In the genomic region with DNA sequence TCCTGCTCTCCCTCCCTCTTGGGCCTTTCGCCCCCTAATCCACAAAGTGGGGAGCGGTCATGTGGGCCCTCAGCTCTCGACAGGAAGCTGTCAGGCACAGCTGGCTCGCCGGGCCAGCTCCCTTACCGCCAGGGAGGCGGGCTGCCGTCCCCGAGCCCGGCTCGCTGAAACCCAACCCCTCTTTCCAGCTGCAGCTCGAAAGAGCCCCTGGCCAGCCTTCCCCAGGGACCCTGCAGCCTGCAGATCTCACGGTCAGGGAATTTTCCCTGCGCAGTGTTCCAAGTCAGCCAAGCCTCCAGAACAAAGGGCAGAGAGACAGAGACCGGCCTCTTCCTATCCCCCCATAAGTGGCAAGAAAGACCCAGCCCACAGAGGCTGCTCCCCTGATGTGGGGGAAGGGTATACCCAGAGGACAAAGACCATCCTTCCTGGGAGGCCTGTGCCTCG, we compare ENCODE assay signal across 11 cellular contexts. TPM values are rescaled to one million over a fixed set of nuclear protein-coding genes. Genes with fewer than 3 reads are reported as not detected.
DNase-seq lines count a peak whose midpoint lies in the region; ATAC-seq, FAIRE-seq and TF ChIP-seq lines count a peak whose summit lies in the region.
"Had no signal": no experiment of that assay in that cellular context is flagged by ENCODE, and none has a peak within 500 bp of the region (broad histone marks: within the 10 kb centered on the region; RNA-seq: fewer than 3 reads in every experiment).

No MANE protein-coding gene starts in this region.

- no peak overlapping the region for H2BK15ac ChIP-seq in IMR-90 (ENCODE audit: low read depth, low read length)

- no peak for TF ChIP-seq POLR2A in IMR-90 (IDR thresholded peaks at IDR 0.05; ENCODE audit: low read depth, low read length)

- H2AFZ ChIP-seq in IMR-90 (replicated peaks; ENCODE audit: low read length, poor library complexity): peak overlapping the region; percentile 83

- no peaks in the 10 kb centered on the region for H4K20me1 ChIP-seq in IMR-90 (ENCODE audit: insufficient read depth, low read length)

- H2BK5ac ChIP-seq in IMR-90 (ENCODE audit: low read depth, low read length, poor library complexity, severe bottlenecking): no peak overlapping the region

- H3K4me3 ChIP-seq in IMR-90 (ENCODE audit: insufficient read depth, low read depth, low read length) (no peak overlapping the region), iPS-18a (ENCODE audit: low read length) (peak overlapping the region; percentile 43), skeletal muscle cell (ENCODE audit: low read depth, low read length) (no peak overlapping the region)

- CTCF ChIA-PET in IMR-90 (lab: Yijun Ruan, JAX): no interaction called here

- intact Hi-C loops in IMR-90 (cut with micrococcal nuclease): no loop called here

- TF ChIP-seq CTCF in IMR-90 (conservative IDR thresholded peaks at IDR 0.05; ENCODE audit: low read depth, low read length): no peak

- no peak overlapping the region; the same call in 1 of the 2 replicates for H3K27ac ChIP-seq in IMR-90 (ENCODE audit: insufficient read depth, low read length)
- no peak overlapping the region for H3K27ac ChIP-seq in iPS-18a (ENCODE audit: low read length)

- no peak for DNase-seq in IMR-90
- peak; percentile 92 for DNase-seq in SK-N-DZ (ENCODE audit: low spot score)
- peak; percentile 60 for DNase-seq in skeletal muscle cell (ENCODE audit: low read depth)
- no peak for DNase-seq in GM19239 (ENCODE audit: insufficient read length, low spot score)
- DNase-seq in G401 (ENCODE audit: low spot score): no peak
- DNase-seq in urothelium cell line (ENCODE audit: low spot score): no peak
- DNase-seq: activated CD4-positive, CD25-positive, alpha-beta regulatory T cell treated with anti-CD3 and anti-CD28 coated beads, Interleukin-2, amount 50 U/mL, for 72 hours; activated gamma-delta T cell; effector CD8-positive, alpha-beta T cell; NCI-H2081 treated with DMSO at 0.1 percent for 48 hours had no signal

- H2BK20ac ChIP-seq in IMR-90 (ENCODE audit: low read depth, low read length): no peak overlapping the region

- H4K91ac ChIP-seq in IMR-90 (ENCODE audit: insufficient read depth, low read depth, low read length): no peak overlapping the region

- H3K27me3 ChIP-seq in IMR-90 (ENCODE audit: control insufficient read depth, insufficient read depth, low read length) (peaks cover 39% of the 10 kb centered on the region), iPS-18a (ENCODE audit: control insufficient read depth, insufficient read depth, low read length) (peaks cover 8% of the 10 kb centered on the region)

- no peaks in the 10 kb centered on the region for H3K36me3 ChIP-seq in IMR-90 (ENCODE audit: control insufficient read depth, insufficient read depth, low read length)
- no peaks in the 10 kb centered on the region for H3K36me3 ChIP-seq in iPS-18a (ENCODE audit: control insufficient read depth, low read depth, low read length)

- H4K8ac ChIP-seq in IMR-90 (ENCODE audit: low read depth in 2 of 2, low read length in 2 of 2): no peak overlapping the region

- H3K23ac ChIP-seq in IMR-90 (ENCODE audit: low read depth, low read length): no peak overlapping the region

- H3K4me2 ChIP-seq in IMR-90 (ENCODE audit: low read depth, low read length): no peak overlapping the region; the same call in 1 of the 2 replicates

- no peak overlapping the region; the same call in 1 of the 2 replicates for H3K18ac ChIP-seq in IMR-90 (ENCODE audit: low read depth, low read length)

- no peaks in the 10 kb centered on the region for H3K79me1 ChIP-seq in IMR-90 (ENCODE audit: low read depth in 1 of 2, low read length in 2 of 2)

- no peak for TF ChIP-seq RAD21 in IMR-90 (IDR thresholded peaks at IDR 0.05; ENCODE audit: low read length)

- H2BK120ac ChIP-seq in IMR-90 (ENCODE audit: low read depth, low read length): no peak overlapping the region

- no peak for FAIRE-seq in GM19239 (lab: Jason Lieb, UNC)
- FAIRE-seq in urothelium cell line (lab: Jason Lieb, UNC): no peak

- ATAC-seq in IMR-90 (ENCODE audit: low read depth): peak; percentile 78

- H3K9me1 ChIP-seq in IMR-90 (ENCODE audit: insufficient read depth, low read length): no peaks in the 10 kb centered on the region

- no peak overlapping the region for H2AK9ac ChIP-seq in IMR-90 (replicated peaks; ENCODE audit: low read depth, low read length, poor library complexity)

- BruUV-seq in IMR-90 (replicated peaks; lab: Mats Ljungman, UMichigan): no TSS peak

- H3K4me1 ChIP-seq in IMR-90 (ENCODE audit: control insufficient read depth, insufficient read depth, low read length) (peaks cover 4% of the 10 kb centered on the region; the same call in 1 of the 2 replicates), iPS-18a (ENCODE audit: control insufficient read depth, low read depth, low read length) (peaks cover 10% of the 10 kb centered on the region)

- H3K9me3 ChIP-seq in IMR-90 (ENCODE audit: control insufficient read depth, insufficient read depth, low read length) (no peaks in the 10 kb centered on the region), iPS-18a (ENCODE audit: control insufficient read depth, low read depth, low read length) (no peaks in the 10 kb centered on the region)

- POLR2A ChIA-PET in IMR-90 (lab: Charles Lee; ENCODE audit: unreplicated experiment): interaction anchor here (0.6 kb wide), 1 partner anchor 530 kb away, joined by 14 read pairs; no protein-coding TSS in a partner anchor

- no peak overlapping the region; the same call in 1 of the 2 replicates for H3K9ac ChIP-seq in IMR-90 (ENCODE audit: low read depth, low read length)
- H3K9ac ChIP-seq in iPS-18a (ENCODE audit: low read length): peak overlapping the region; percentile 41

- WGBS in IMR-90 (ENCODE audit: extremely low coverage in 2 of 2, insufficient read length in 1 of 2), 2 experiments: 10% methylated on average over 7 of the region's 16 CpGs; no CpG with 5 or more reads in 1 of the 2 experiments

- no peak overlapping the region for H3K4ac ChIP-seq in IMR-90 (ENCODE audit: low read depth, low read length)

- H3K56ac ChIP-seq in IMR-90 (ENCODE audit: extremely low read depth, insufficient read depth, low read length): no peak overlapping the region

- H4K5ac ChIP-seq in IMR-90 (ENCODE audit: low read depth, low read length): no peak overlapping the region; the same call in 1 of the 2 replicates

- no peak overlapping the region for H2AK5ac ChIP-seq in IMR-90 (ENCODE audit: low read depth, low read length)

- dilution Hi-C loops in IMR-90 (cut with HindIII; ENCODE audit: low sequenced_read_pairs, unreplicated experiment): no loop called here

- in situ Hi-C loops in IMR-90 (cut with MboI; ENCODE audit: low sequenced_read_pairs) (no loop called here), G401 (cut with HindIII; ENCODE audit: low sequenced_read_pairs) (no loop called here)

- no peak overlapping the region for H3K14ac ChIP-seq in IMR-90 (replicated peaks; ENCODE audit: low read depth, low read length)

TF ChIP-seq in IMR-90, 13 proteins besides CTCF, POLR2A, EP300 and RAD21:
- TF ChIP-seq FOS (IDR thresholded peaks at IDR 0.05; ENCODE audit: low read depth, low read length) (no peak), MXI1 (IDR thresholded peaks at IDR 0.05; ENCODE audit: borderline replicate concordance, low read depth, low read length) (no peak), CHD1 (IDR thresholded peaks at IDR 0.05; ENCODE audit: low read depth, low read length) (no peak), MAZ (IDR thresholded peaks at IDR 0.05; ENCODE audit: borderline replicate concordance, low read depth, low read length) (no peak), RFX5 (IDR thresholded peaks at IDR 0.05; ENCODE audit: low read depth, low read length) (no peak), RCOR1 (IDR thresholded peaks at IDR 0.05; ENCODE audit: insufficient replicate concordance, low read length) (no peak), BHLHE40 (IDR thresholded peaks at IDR 0.05; ENCODE audit: low read depth, low read length) (no peak), SMC3 (IDR thresholded peaks at IDR 0.05; ENCODE audit: low read depth, low read length) (no peak), CEBPB (IDR thresholded peaks at IDR 0.05; ENCODE audit: low read depth, low read length) (no peak), NFE2L2 (IDR thresholded peaks at IDR 0.05; ENCODE audit: low read depth, low read length) (no peak), MAFK (IDR thresholded peaks at IDR 0.05; ENCODE audit: low read depth, low read length) (no peak)
- TF ChIP-seq, protein P1, sequence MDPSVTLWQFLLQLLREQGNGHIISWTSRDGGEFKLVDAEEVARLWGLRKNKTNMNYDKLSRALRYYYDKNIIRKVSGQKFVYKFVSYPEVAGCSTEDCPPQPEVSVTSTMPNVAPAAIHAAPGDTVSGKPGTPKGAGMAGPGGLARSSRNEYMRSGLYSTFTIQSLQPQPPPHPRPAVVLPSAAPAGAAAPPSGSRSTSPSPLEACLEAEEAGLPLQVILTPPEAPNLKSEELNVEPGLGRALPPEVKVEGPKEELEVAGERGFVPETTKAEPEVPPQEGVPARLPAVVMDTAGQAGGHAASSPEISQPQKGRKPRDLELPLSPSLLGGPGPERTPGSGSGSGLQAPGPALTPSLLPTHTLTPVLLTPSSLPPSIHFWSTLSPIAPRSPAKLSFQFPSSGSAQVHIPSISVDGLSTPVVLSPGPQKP (IDR thresholded peaks at IDR 0.05; ENCODE audit: borderline replicate concordance, low read depth, low read length): no peak
- TF ChIP-seq, protein P2, sequence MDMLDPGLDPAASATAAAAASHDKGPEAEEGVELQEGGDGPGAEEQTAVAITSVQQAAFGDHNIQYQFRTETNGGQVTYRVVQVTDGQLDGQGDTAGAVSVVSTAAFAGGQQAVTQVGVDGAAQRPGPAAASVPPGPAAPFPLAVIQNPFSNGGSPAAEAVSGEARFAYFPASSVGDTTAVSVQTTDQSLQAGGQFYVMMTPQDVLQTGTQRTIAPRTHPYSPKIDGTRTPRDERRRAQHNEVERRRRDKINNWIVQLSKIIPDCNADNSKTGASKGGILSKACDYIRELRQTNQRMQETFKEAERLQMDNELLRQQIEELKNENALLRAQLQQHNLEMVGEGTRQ (IDR thresholded peaks at IDR 0.05; ENCODE audit: low read depth, low read length): no peak

RNA-seq across cellular contexts. Expression of gene MAGEF1, which starts 32.8 kb away (rescaled TPM):
- total RNA-seq in IMR-90 (2012; rRNA removed): 10.6 and 16.4 TPM in 2 replicates
- polyA plus RNA-seq in IMR-90 (2012; rRNA removed): 18.3 and 19.4 TPM in 2 replicates
- 19.1 and 19.8 TPM in 2 replicates for polyA plus RNA-seq in IMR-90 (2012; cell fraction: cytosol; rRNA removed)
- 6.1 and 8.7 TPM in 2 replicates for polyA plus RNA-seq in IMR-90 (2012; cell fraction: nucleus; rRNA removed; ENCODE audit: low replicate concordance)
- 143 and 154 TPM in 2 replicates for polyA plus RNA-seq in SK-N-DZ (2014; cell fraction: cytosol; rRNA removed)
- polyA plus RNA-seq in SK-N-DZ (2014; cell fraction: nucleus; rRNA removed): 65.3 and 73.3 TPM in 2 replicates
- 31.8 and 64.0 TPM in 2 replicates for total RNA-seq in G401 (2014; rRNA removed; shearing (Covaris generic))

Comparison
In these comparisons a context has a peak if more than half of its experiments do, and no peak if none do; other contexts are left out.
1. DNase-seq: peak in SK-N-DZ (single experiment) and skeletal muscle cell (single experiment); none in IMR-90 (single experiment), GM19239 (single experiment), G401 (single experiment) and urothelium cell line (single experiment).